In the genomic region with DNA sequence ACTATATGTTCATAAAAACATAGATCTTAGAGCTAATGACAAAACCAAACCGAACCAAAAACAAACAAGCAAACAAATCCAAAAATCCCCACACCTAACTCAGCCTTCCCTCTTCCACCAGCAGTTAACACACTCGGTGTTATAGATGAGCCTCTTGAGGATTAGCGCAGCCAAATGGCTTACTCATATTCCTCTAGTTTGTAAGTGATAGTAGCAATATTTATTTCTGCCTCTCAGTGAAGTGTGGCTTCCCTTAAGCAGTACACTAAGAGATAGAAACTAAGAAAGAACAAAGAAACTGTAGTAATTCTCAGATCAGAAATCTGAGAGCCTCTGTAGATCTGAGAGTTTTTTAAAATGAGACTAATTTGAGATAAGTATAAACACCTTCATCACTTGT, we compare ENCODE assay signal across 13 cellular contexts.
"Had no signal": no experiment of that assay in that cellular context is flagged by ENCODE, and none has a peak within 500 bp of the region (broad histone marks: within the 10 kb centered on the region; RNA-seq: fewer than 3 reads in every experiment).

No MANE protein-coding gene starts in this region.

- H3K36me3 Mint-ChIP-seq: activated naive CD4-positive, alpha-beta T cell treated with anti-CD3 and anti-CD28 coated beads, Interleukin-2, amount 10 ng/mL, durations not matched to agents 7 days and 5 days; natural killer cell treated with Interleukin-12 subunit alpha and Interleukin-12 subunit beta and Interleukin-15 and Interleukin-18, amount 100 ng/mL, for 72 hours had no signal

- H3K36me3 ChIP-seq: upper lobe of right lung had no signal

- H3K9me3 Mint-ChIP-seq: activated naive CD4-positive, alpha-beta T cell treated with anti-CD3 and anti-CD28 coated beads, Interleukin-2, amount 10 ng/mL, durations not matched to agents 7 days and 5 days; natural killer cell treated with Interleukin-12 subunit alpha and Interleukin-12 subunit beta and Interleukin-15 and Interleukin-18, amount 100 ng/mL, for 72 hours; stimulated activated naive CD8-positive, alpha-beta T cell treated with anti-CD3 and anti-CD28 coated beads, Interleukin-15, Interleukin-2, amounts not matched to agents 100 ng/mL and 50 ng/mL, for 24 hours had no signal

- H3K27me3 Mint-ChIP-seq: natural killer cell treated with Interleukin-12 subunit alpha and Interleukin-12 subunit beta and Interleukin-15 and Interleukin-18, amount 100 ng/mL, for 72 hours; progenitor cell of endocrine pancreas; stimulated activated naive CD8-positive, alpha-beta T cell treated with anti-CD3 and anti-CD28 coated beads, Interleukin-15, Interleukin-2, amounts not matched to agents 100 ng/mL and 50 ng/mL, for 24 hours had no signal

- H3K27me3 ChIP-seq: foreskin keratinocyte, upper lobe of right lung had no signal

- H3K4me3 Mint-ChIP-seq: activated naive CD4-positive, alpha-beta T cell treated with anti-CD3 and anti-CD28 coated beads, Interleukin-2, amount 10 ng/mL, durations not matched to agents 7 days and 5 days; natural killer cell treated with Interleukin-12 subunit alpha and Interleukin-12 subunit beta and Interleukin-15 and Interleukin-18, amount 100 ng/mL, for 72 hours; stimulated activated naive CD8-positive, alpha-beta T cell treated with anti-CD3 and anti-CD28 coated beads, Interleukin-15, Interleukin-2, amounts not matched to agents 100 ng/mL and 50 ng/mL, for 24 hours had no signal

- ATAC-seq: foreskin keratinocyte; natural killer cell treated with Interleukin-12 subunit alpha and Interleukin-12 subunit beta and Interleukin-15 and Interleukin-18, amount 100 ng/mL, for 72 hours; right cardiac atrium; upper lobe of right lung had no signal

- H3K27ac ChIP-seq: foreskin keratinocyte, upper lobe of right lung, VCaP had no signal

- DNase-seq: activated CD4-positive, alpha-beta T cell treated with anti-CD3 and anti-CD28 coated beads for 1 hour; activated CD4-positive, alpha-beta T cell treated with anti-CD3 and anti-CD28 coated beads, Interleukin-2, amount 50 U/mL, for 4 hours; activated naive CD4-positive, alpha-beta T cell treated with anti-CD3 and anti-CD28 coated beads, Interleukin-2, amount 10 ng/mL, durations not matched to agents 7 days and 5 days; amniotic stem cell; caudate nucleus; foreskin keratinocyte; occipital lobe; right cardiac atrium; upper lobe of right lung had no signal

- H3K9me3 ChIP-seq: upper lobe of right lung had no signal

- H3K27ac Mint-ChIP-seq: activated naive CD4-positive, alpha-beta T cell treated with anti-CD3 and anti-CD28 coated beads, Interleukin-2, amount 10 ng/mL, durations not matched to agents 7 days and 5 days; natural killer cell treated with Interleukin-12 subunit alpha and Interleukin-12 subunit beta and Interleukin-15 and Interleukin-18, amount 100 ng/mL, for 72 hours; progenitor cell of endocrine pancreas; stimulated activated naive CD8-positive, alpha-beta T cell treated with anti-CD3 and anti-CD28 coated beads, Interleukin-15, Interleukin-2, amounts not matched to agents 100 ng/mL and 50 ng/mL, for 24 hours had no signal

- H3K4me3 ChIP-seq: upper lobe of right lung had no signal
